21 cellular contexts compared by ENCODE assay signal in the genomic region with DNA sequence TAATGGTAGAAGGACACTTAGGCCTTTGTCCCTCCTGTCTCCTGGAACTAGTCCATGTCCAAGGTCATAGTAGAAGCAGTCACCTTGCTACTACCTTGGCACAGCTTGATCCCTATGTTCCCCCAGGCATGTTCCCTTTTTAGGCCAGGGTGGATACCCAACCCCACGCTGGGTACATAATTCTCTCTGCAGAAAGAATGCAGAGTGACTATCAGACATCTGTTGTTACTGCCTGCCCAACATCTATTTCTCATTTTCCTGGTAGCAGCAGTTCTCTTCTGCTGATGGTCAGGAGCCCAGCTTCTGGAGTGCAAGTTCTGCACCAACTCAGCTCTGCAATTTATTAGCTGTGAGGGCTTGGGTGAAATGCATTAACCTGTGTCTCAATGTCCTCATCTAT.
"Had no signal": no experiment of that assay in that cellular context is flagged by ENCODE, and none has a peak within 500 bp of the region (broad histone marks: within the 10 kb centered on the region; RNA-seq: fewer than 3 reads in every experiment).

No MANE protein-coding gene starts in this region.

- H3K27me3 ChIP-seq: dorsolateral prefrontal cortex, suprapubic skin, upper lobe of left lung had no signal

- H3K27ac Mint-ChIP-seq: activated CD4-positive, alpha-beta memory T cell treated with anti-CD3 and anti-CD28 coated beads for 36 hours; activated CD4-positive, alpha-beta T cell treated with anti-CD3 and anti-CD28 coated beads for 36 hours; activated CD8-positive, alpha-beta memory T cell treated with anti-CD3 and anti-CD28 coated beads, Interleukin-2, amount 10 ng/mL, durations not matched to agents 7 days and 5 days; activated naive CD8-positive, alpha-beta T cell treated with anti-CD3 and anti-CD28 coated beads, Interleukin-2, amount 50 U/mL, for 24 hours; brain; stimulated activated naive CD8-positive, alpha-beta T cell treated with anti-CD3 and anti-CD28 coated beads, Interleukin-15, Interleukin-2, amounts not matched to agents 100 ng/mL and 50 ng/mL, for 24 hours had no signal

- FAIRE-seq: colon, islet of Langerhans had no signal

- H3K9me3 Mint-ChIP-seq: activated CD4-positive, alpha-beta memory T cell treated with anti-CD3 and anti-CD28 coated beads for 36 hours; activated naive CD8-positive, alpha-beta T cell treated with anti-CD3 and anti-CD28 coated beads, Interleukin-2, amount 50 U/mL, for 24 hours; stimulated activated naive CD8-positive, alpha-beta T cell treated with anti-CD3 and anti-CD28 coated beads, Interleukin-15, Interleukin-2, amounts not matched to agents 100 ng/mL and 50 ng/mL, for 24 hours had no signal

- H3K4me1 ChIP-seq: psoas muscle had no signal

- H3K36me3 ChIP-seq: suprapubic skin, upper lobe of left lung, WERI-Rb-1 had no signal

- DNase-seq: activated CD4-positive, alpha-beta memory T cell treated with anti-CD3 and anti-CD28 coated beads for 36 hours; activated CD4-positive, alpha-beta T cell treated with anti-CD3 and anti-CD28 coated beads for 36 hours; activated CD8-positive, alpha-beta memory T cell treated with anti-CD3 and anti-CD28 coated beads, Interleukin-2, amount 10 ng/mL, durations not matched to agents 7 days and 5 days; activated naive CD8-positive, alpha-beta T cell treated with anti-CD3 and anti-CD28 coated beads, Interleukin-2, amount 50 U/mL, for 24 hours; anterior cingulate cortex; caudate nucleus; dorsolateral prefrontal cortex; foreskin fibroblast; hippocampal formation; left colon; psoas muscle; right cardiac atrium; stimulated activated CD4-positive, alpha-beta T cell treated with anti-CD3 and anti-CD28 coated beads, Interleukin-2, amount 100 ng/mL, for 24 hours; upper lobe of left lung; WERI-Rb-1 had no signal

- H3K9me3 ChIP-seq: psoas muscle, suprapubic skin, upper lobe of left lung had no signal

- H3K27ac ChIP-seq: psoas muscle, suprapubic skin, upper lobe of left lung, WERI-Rb-1 had no signal

- ATAC-seq: activated CD4-positive, alpha-beta T cell treated with anti-CD3 and anti-CD28 coated beads for 36 hours; activated CD8-positive, alpha-beta memory T cell treated with anti-CD3 and anti-CD28 coated beads, Interleukin-2, amount 10 ng/mL, durations not matched to agents 7 days and 5 days; activated naive CD8-positive, alpha-beta T cell treated with anti-CD3 and anti-CD28 coated beads, Interleukin-2, amount 50 U/mL, for 24 hours; left colon; psoas muscle; right cardiac atrium had no signal

- H3K36me3 Mint-ChIP-seq: activated CD4-positive, alpha-beta memory T cell treated with anti-CD3 and anti-CD28 coated beads for 36 hours; activated CD8-positive, alpha-beta memory T cell treated with anti-CD3 and anti-CD28 coated beads, Interleukin-2, amount 10 ng/mL, durations not matched to agents 7 days and 5 days; brain had no signal

- H3K4me3 Mint-ChIP-seq: activated CD4-positive, alpha-beta memory T cell treated with anti-CD3 and anti-CD28 coated beads for 36 hours; activated CD4-positive, alpha-beta T cell treated with anti-CD3 and anti-CD28 coated beads for 36 hours; activated CD8-positive, alpha-beta memory T cell treated with anti-CD3 and anti-CD28 coated beads, Interleukin-2, amount 10 ng/mL, durations not matched to agents 7 days and 5 days; activated naive CD8-positive, alpha-beta T cell treated with anti-CD3 and anti-CD28 coated beads, Interleukin-2, amount 50 U/mL, for 24 hours; stimulated activated naive CD8-positive, alpha-beta T cell treated with anti-CD3 and anti-CD28 coated beads, Interleukin-15, Interleukin-2, amounts not matched to agents 100 ng/mL and 50 ng/mL, for 24 hours had no signal

- H3K4me3 ChIP-seq: dorsolateral prefrontal cortex, lung, psoas muscle, suprapubic skin, upper lobe of left lung had no signal

- H3K27me3 Mint-ChIP-seq: activated CD4-positive, alpha-beta memory T cell treated with anti-CD3 and anti-CD28 coated beads for 36 hours; activated CD4-positive, alpha-beta T cell treated with anti-CD3 and anti-CD28 coated beads for 36 hours; activated CD8-positive, alpha-beta memory T cell treated with anti-CD3 and anti-CD28 coated beads, Interleukin-2, amount 10 ng/mL, durations not matched to agents 7 days and 5 days; activated naive CD8-positive, alpha-beta T cell treated with anti-CD3 and anti-CD28 coated beads, Interleukin-2, amount 50 U/mL, for 24 hours; stimulated activated naive CD8-positive, alpha-beta T cell treated with anti-CD3 and anti-CD28 coated beads, Interleukin-15, Interleukin-2, amounts not matched to agents 100 ng/mL and 50 ng/mL, for 24 hours had no signal
